ENCODE assay signal across 24 cellular contexts in the genomic region with DNA sequence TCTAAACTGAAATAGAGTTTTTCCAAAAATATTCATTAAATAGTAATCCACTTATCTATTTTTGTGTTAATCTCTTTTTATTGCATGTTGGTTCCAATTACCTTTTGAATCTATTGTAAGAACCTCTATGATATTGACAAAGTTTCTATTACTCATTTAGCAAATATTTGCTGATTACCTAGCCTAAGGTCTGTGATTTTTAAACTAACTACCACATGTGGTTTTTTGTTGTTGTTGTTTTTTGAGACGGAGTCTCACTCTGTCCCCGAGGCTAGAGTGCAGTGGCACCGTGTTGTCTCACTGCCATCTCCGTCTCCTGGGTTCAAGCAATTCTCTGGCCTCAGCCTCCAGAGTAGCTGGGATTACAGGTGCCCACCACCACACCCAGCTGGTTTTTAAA.
"Had no signal": no experiment of that assay in that cellular context is flagged by ENCODE, and none has a peak within 500 bp of the region (broad histone marks: within the 10 kb centered on the region; RNA-seq: fewer than 3 reads in every experiment).

No MANE protein-coding gene starts in this region.

- FAIRE-seq: astrocyte, pancreas, TTC549 had no signal

- H3K27me3 Mint-ChIP-seq: activated T-helper 17 cell treated with anti-CD3 and anti-CD28 coated beads, Interleukin-2, amount 50 U/mL, for 72 hours; dendritic cell treated with granulocyte-macrophage colony-stimulating factor and Interleukin-4, amounts not matched to agents 40 ng/mL and 50 ng/mL, for 4 days had no signal

- H3K9me3 Mint-ChIP-seq: activated T-cell treated with anti-CD3 and anti-CD28 coated beads, Interleukin-2, amount 50 U/mL, for 4 hours; activated T-helper 17 cell treated with anti-CD3 and anti-CD28 coated beads, Interleukin-2, amount 50 U/mL, for 72 hours; dendritic cell treated with granulocyte-macrophage colony-stimulating factor and Interleukin-4, amounts not matched to agents 40 ng/mL and 50 ng/mL, for 4 days had no signal

- H3K27ac Mint-ChIP-seq: activated CD8-positive, alpha-beta T cell treated with anti-CD3 and anti-CD28 coated beads for 36 hours; activated T-helper 17 cell treated with anti-CD3 and anti-CD28 coated beads, Interleukin-2, amount 50 U/mL, for 72 hours; dendritic cell treated with granulocyte-macrophage colony-stimulating factor and Interleukin-4, amounts not matched to agents 40 ng/mL and 50 ng/mL, for 4 days; endodermal cell; T-helper 1 cell treated with Interleukin-12 subunit alpha and Interleukin-12 subunit beta and Interleukin-4 antibody, amounts not matched to agents 30 μg/mL and 1 μg/mL, for 36 hours had no signal

- DNase-seq: activated CD4-positive, alpha-beta T cell treated with anti-CD3 and anti-CD28 coated beads, Interleukin-2, amount 50 U/mL, for 1 hour; activated CD8-positive, alpha-beta T cell treated with anti-CD3 and anti-CD28 coated beads for 36 hours; activated gamma-delta T cell treated with Interleukin-2 at 50 U/mL for 16 hours; activated naive CD4-positive, alpha-beta T cell treated with anti-CD3 and anti-CD28 coated beads, Interleukin-2, amount 50 U/mL, for 16 hours; activated T-cell treated with anti-CD3 and anti-CD28 coated beads, Interleukin-2, amount 50 U/mL, for 4 hours; amniotic stem cell; central memory CD4-positive, alpha-beta T cell; endodermal cell; foreskin fibroblast; kidney glomerular epithelial cell; lower lobe of right lung; mesenchymal stem cell; pancreas; psoas muscle; stimulated activated CD4-positive, alpha-beta T cell treated with anti-CD3 and anti-CD28 coated beads, Interleukin-1b, Interleukin-23, amount 100 ng/mL, for 48 hours; stimulated activated naive CD4-positive, alpha-beta T cell; T-helper 9 cell had no signal

- H3K36me3 ChIP-seq: lower lobe of right lung, pancreas, tibial nerve had no signal

- H3K4me3 Mint-ChIP-seq: activated CD8-positive, alpha-beta T cell treated with anti-CD3 and anti-CD28 coated beads for 36 hours; dendritic cell treated with granulocyte-macrophage colony-stimulating factor and Interleukin-4, amounts not matched to agents 40 ng/mL and 50 ng/mL, for 4 days; endodermal cell had no signal

- H3K4me3 ChIP-seq: lower lobe of right lung, pancreas, psoas muscle, smooth muscle cell, tibial nerve had no signal

- H3K27me3 ChIP-seq: pancreas, tibial nerve had no signal
